Comparison of ENCODE assay signal across 28 cellular contexts in genomic region chr13:110419946-110420345, GRCh38.
DNase-seq lines count a peak whose midpoint lies in the region; FAIRE-seq and TF ChIP-seq lines count a peak whose summit lies in the region.
"Had no signal": no experiment of that assay in that cellular context is flagged by ENCODE, and none has a peak within 500 bp of the region (broad histone marks: within the 10 kb centered on the region; RNA-seq: fewer than 3 reads in every experiment).

No MANE protein-coding gene starts in this region.

- peaks cover 16% of the 10 kb centered on the region; the same call in 1 of the 2 replicates for H3K27me3 ChIP-seq in BLaER1
- no peaks in the 10 kb centered on the region for H3K27me3 ChIP-seq in astrocyte (ENCODE audit: insufficient read depth, low read length)
- no peaks in the 10 kb centered on the region for H3K27me3 ChIP-seq in mesenchymal stem cell (ENCODE audit: control insufficient read depth in 1 of 2, insufficient read depth in 1 of 2, low read length in 2 of 2)
- peaks cover 0 to 62% (median 3%) of the 10 kb centered on the region in 7 donors for H3K27me3 ChIP-seq in spleen (replicated peaks in 1 of 7)
- H3K27me3 ChIP-seq in HAP-1 (ENCODE audit: low read depth): peaks cover 22% of the 10 kb centered on the region
- H3K27me3 ChIP-seq: hepatocyte had no signal

- WGBS in mesenchymal stem cell: 100% methylated on average over 6 of the region's 7 CpGs
- WGBS in spleen, 5 donors: 78 to 93% (median 82%) methylated on average over 7 of the region's 7 CpGs

- no peaks in the 10 kb centered on the region for H3K36me3 ChIP-seq in BLaER1
- H3K36me3 ChIP-seq in astrocyte (ENCODE audit: insufficient read depth, low read length): peaks cover 30% of the 10 kb centered on the region
- H3K36me3 ChIP-seq in mesenchymal stem cell (ENCODE audit: control insufficient read depth in 1 of 2, insufficient read depth in 2 of 2, low read depth in 1 of 2, low read length in 2 of 2): peaks cover under 1 to 11% of the 10 kb centered on the region in 2 experiments
- peaks cover 0 to 12% (median 0%) of the 10 kb centered on the region in 6 donors for H3K36me3 ChIP-seq in spleen
- no peaks in the 10 kb centered on the region for H3K36me3 ChIP-seq in HAP-1 (replicated peaks)

- H2AK5ac ChIP-seq in mesenchymal stem cell (ENCODE audit: low read length, severe bottlenecking): peak overlapping the region; percentile 86

- no peak overlapping the region for H3K4ac ChIP-seq in mesenchymal stem cell (ENCODE audit: low read depth in 1 of 2, low read length in 2 of 2)

- H3K9me3 Mint-ChIP-seq in astrocyte (ENCODE audit: unreplicated experiment): no peaks in the 10 kb centered on the region
- H3K9me3 Mint-ChIP-seq: IgD-negative memory B cell; mesothelial cell of epicardium; stimulated activated effector memory CD8-positive, alpha-beta T cell treated with anti-CD3 and anti-CD28 coated beads, Interleukin-12 subunit alpha, Interleukin-12 subunit beta, amount 100 ng/mL, for 72 hours; WTC11 had no signal

- no peak overlapping the region for H4K8ac ChIP-seq in mesenchymal stem cell (ENCODE audit: low read length)

- H3K4me2 ChIP-seq in BLaER1 (peak overlapping the region; percentile 78), astrocyte (ENCODE audit: low read length) (peak overlapping the region; percentile 30), mesenchymal stem cell (ENCODE audit: low read length, poor library complexity, severe bottlenecking) (no peak overlapping the region)
- H3K4me2 ChIP-seq: hepatocyte had no signal

- H2BK15ac ChIP-seq in mesenchymal stem cell (ENCODE audit: low read depth, poor library complexity, severe bottlenecking): no peak overlapping the region

- H4K91ac ChIP-seq in mesenchymal stem cell (ENCODE audit: low read length): no peak overlapping the region

- no peak overlapping the region for H2BK5ac ChIP-seq in mesenchymal stem cell (ENCODE audit: low read depth, low read length, poor library complexity, severe bottlenecking)

- H3K4me1 Mint-ChIP-seq in astrocyte (ENCODE audit: low read depth, unreplicated experiment): peaks cover 78% of the 10 kb centered on the region

- no peak overlapping the region for H2BK120ac ChIP-seq in mesenchymal stem cell (ENCODE audit: low read depth, low read length)

- H3K4me1 ChIP-seq in BLaER1 (peaks cover 69% of the 10 kb centered on the region), astrocyte (ENCODE audit: insufficient read depth, low read length) (peaks cover 49% of the 10 kb centered on the region), mesenchymal stem cell (ENCODE audit: control insufficient read depth, insufficient read depth, low read depth, low read length) (peaks cover 35% of the 10 kb centered on the region), spleen (peaks cover 0 to 80% (median 25%) of the 10 kb centered on the region in 6 donors), HAP-1 (no peaks in the 10 kb centered on the region)

- H3K18ac ChIP-seq in mesenchymal stem cell (ENCODE audit: low read depth in 1 of 2, low read length in 2 of 2): peak overlapping the region in 1 of 2 experiments; percentile 46

- H3K27me3 Mint-ChIP-seq in astrocyte (ENCODE audit: low read depth, unreplicated experiment): no peaks in the 10 kb centered on the region
- H3K27me3 Mint-ChIP-seq: brain had no signal

- no peak overlapping the region for H2BK12ac ChIP-seq in mesenchymal stem cell (ENCODE audit: low read length in 2 of 2)

- in situ Hi-C loops in HAP-1 (cut with MboI; ENCODE audit: low sequenced_read_pairs): loop anchor here (10.0 to 25.0 kb wide), 2 partner anchors 195 to 1458 kb away; no protein-coding TSS in a partner anchor

- H3K4me3 ChIP-seq in BLaER1 (no peak overlapping the region), astrocyte (ENCODE audit: insufficient read depth, low read depth, low read length) (no peak overlapping the region), mesenchymal stem cell (ENCODE audit: insufficient read depth in 1 of 2, low read depth in 1 of 2, low read length in 2 of 2) (no peak overlapping the region), spleen (no peak overlapping the region), HAP-1 (no peak overlapping the region)
- H3K4me3 ChIP-seq: hepatocyte had no signal

- intact Hi-C loops in spleen (cut with DNase I; ENCODE audit: low total_unique reads): loop anchor here (10.0 kb wide), 3 partner anchors 75 to 195 kb away; partner anchors contain the start of genes COL4A1 and COL4A2

- H3K9ac ChIP-seq in BLaER1: no peak overlapping the region
- H3K9ac ChIP-seq in astrocyte (ENCODE audit: low read length): peak overlapping the region; percentile 38
- H3K9ac ChIP-seq in mesenchymal stem cell (ENCODE audit: low read length): no peak overlapping the region

- FAIRE-seq in astrocyte (lab: Jason Lieb, UNC): no peak

- H4K20me1 ChIP-seq in BLaER1 (no peaks in the 10 kb centered on the region), astrocyte (ENCODE audit: insufficient read depth, low read length) (peaks cover 4% of the 10 kb centered on the region)

- H3K36me3 Mint-ChIP-seq in astrocyte (ENCODE audit: low read depth, unreplicated experiment): peaks cover 49% of the 10 kb centered on the region
- H3K36me3 Mint-ChIP-seq: IgD-negative memory B cell; naive thymus-derived CD4-positive, alpha-beta T cell; stimulated activated effector memory CD8-positive, alpha-beta T cell treated with anti-CD3 and anti-CD28 coated beads, Interleukin-12 subunit alpha, Interleukin-12 subunit beta, amount 100 ng/mL, for 72 hours; WTC11 had no signal

- H3K23ac ChIP-seq in mesenchymal stem cell (ENCODE audit: low read length in 2 of 2): no peak overlapping the region

- TF ChIP-seq POLR2A in spleen (IDR thresholded peaks at IDR 0.05): no peak

- peaks cover 19% of the 10 kb centered on the region for H3K79me2 ChIP-seq in astrocyte (ENCODE audit: insufficient read depth, low read length)
- H3K79me2 ChIP-seq: hepatocyte had no signal

- TF ChIP-seq CTCF in astrocyte (IDR thresholded peaks at IDR 0.05; ENCODE audit: insufficient read depth, low read depth, low read length) (no peak), spleen (IDR thresholded peaks at IDR 0.05 in 8 of 11, conservative IDR thresholded peaks at IDR 0.05 in 3 of 11) (no peak)

- H3K9me3 ChIP-seq in BLaER1 (no peaks in the 10 kb centered on the region), astrocyte (ENCODE audit: insufficient read depth, low read depth, low read length) (no peaks in the 10 kb centered on the region), mesenchymal stem cell (ENCODE audit: control insufficient read depth, low read length) (no peaks in the 10 kb centered on the region), spleen (no peaks in the 10 kb centered on the region), HAP-1 (no peaks in the 10 kb centered on the region)

- no peak overlapping the region for H3K4me3 Mint-ChIP-seq in astrocyte (ENCODE audit: unreplicated experiment)
- H3K4me3 Mint-ChIP-seq: brain; IgD-negative memory B cell; mesothelial cell of epicardium; naive thymus-derived CD4-positive, alpha-beta T cell; stimulated activated effector memory CD8-positive, alpha-beta T cell treated with anti-CD3 and anti-CD28 coated beads, Interleukin-12 subunit alpha, Interleukin-12 subunit beta, amount 100 ng/mL, for 72 hours; WTC11 had no signal

- H3K27ac Mint-ChIP-seq in astrocyte (ENCODE audit: unreplicated experiment): peak overlapping the region; percentile 96
- H3K27ac Mint-ChIP-seq: brain; IgD-negative memory B cell; naive thymus-derived CD4-positive, alpha-beta T cell; stimulated activated effector memory CD8-positive, alpha-beta T cell treated with anti-CD3 and anti-CD28 coated beads, Interleukin-12 subunit alpha, Interleukin-12 subunit beta, amount 100 ng/mL, for 72 hours; WTC11 had no signal

- DNase-seq in astrocyte (ENCODE audit: low read depth) (no peak), mesenchymal stem cell (no peak), spleen (no peak), SW480 (ENCODE audit: low spot score) (no peak), HAP-1 (ENCODE audit: low spot score in 2 of 2) (no peak)
- no peak for DNase-seq in activated CD4-positive, alpha-beta T cell treated with anti-CD3 and anti-CD28 coated beads for 1 hour
- DNase-seq: activated naive CD4-positive, alpha-beta T cell treated with Interleukin-2 at 50 U/mL for 16 hours; DMS79 treated with DMSO at 0.1 percent for 48 hours; effector CD8-positive, alpha-beta T cell; erythroblast; H7; left colon; naive thymus-derived CD4-positive, alpha-beta T cell; NCI-H1048; NCI-H1694; NCI-H526; occipital lobe; retina; stimulated activated CD4-positive, alpha-beta T cell treated with anti-CD3 and anti-CD28 coated beads, Interleukin-12 subunit alpha, Interleukin-12 subunit beta, amount 100 ng/mL, for 4 hours; stimulated activated CD4-positive, alpha-beta T cell treated with anti-CD3 and anti-CD28 coated beads, Interleukin-4, amount 100 ng/mL, for 24 hours had no signal

- H2AFZ ChIP-seq in astrocyte (ENCODE audit: low read depth, low read length): no peak overlapping the region
- no peak overlapping the region for H2AFZ ChIP-seq in mesenchymal stem cell (ENCODE audit: low read depth, low read length)
- H2AFZ ChIP-seq: hepatocyte had no signal

- H3K14ac ChIP-seq in mesenchymal stem cell (ENCODE audit: low read length in 2 of 2): no peak overlapping the region

- H3K27ac ChIP-seq in BLaER1 (no peak overlapping the region), astrocyte (ENCODE audit: low read depth, low read length) (peak overlapping the region; percentile 78), mesenchymal stem cell (ENCODE audit: low read length, poor library complexity, severe bottlenecking) (peak overlapping the region; percentile 98), spleen (peak overlapping the region in 5 of 8 donors; percentile 21 to 72 (median 66))
- H3K27ac ChIP-seq: C4-2B had no signal

- peaks cover 18% of the 10 kb centered on the region for H3K79me1 ChIP-seq in mesenchymal stem cell (replicated peaks; ENCODE audit: low read length, poor library complexity, severe bottlenecking)
